Comparison of ENCODE assay signal across 8 cellular contexts in the genomic region with DNA sequence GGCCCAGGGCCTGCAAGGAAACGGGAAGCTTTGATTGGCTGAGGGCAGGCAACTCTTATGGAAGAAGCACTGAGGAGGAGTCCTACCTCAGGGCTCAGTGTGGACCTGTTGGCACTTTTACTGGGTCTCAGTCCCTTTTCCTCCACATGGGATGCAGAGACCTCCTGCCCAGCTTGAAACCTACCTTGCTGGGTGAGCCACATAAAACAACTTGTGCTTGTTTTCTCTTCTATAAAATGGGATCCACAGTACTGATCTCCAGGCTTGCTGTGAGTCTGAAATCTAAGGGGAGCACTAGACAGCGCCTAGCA. TPM values are rescaled to one million over a fixed set of nuclear protein-coding genes. Genes with fewer than 3 reads are reported as not detected.
DNase-seq lines count a peak whose midpoint lies in the region; ATAC-seq and TF ChIP-seq lines count a peak whose summit lies in the region.

No MANE protein-coding gene starts in this region.

- no peaks in the 10 kb centered on the region for H3K9me3 Mint-ChIP-seq in activated naive CD4-positive, alpha-beta T cell treated with anti-CD3 and anti-CD28 coated beads, Interleukin-2, amount 50 U/mL, for 72 hours

- TF ChIP-seq CTCF in left ventricle myocardium inferior (IDR thresholded peaks at IDR 0.05; ENCODE audit: borderline replicate concordance) = no peak
- TF ChIP-seq CTCF in uterus (IDR thresholded peaks at IDR 0.05) = no peak

- H3K4me3 ChIP-seq in left ventricle myocardium inferior (peak overlapping the region; percentile 72), uterus (no peak overlapping the region)

- DNase-seq in left ventricle myocardium inferior (no peak), left cardiac atrium (no peak), uterus (no peak), COR-L47 (lab: John Stamatoyannopoulos, UW) (no peak), AG08396 (ENCODE audit: low spot score) (no peak), epidermal melanocyte (ENCODE audit: insufficient read length, low spot score) (no peak)
- DNase-seq in activated naive CD4-positive, alpha-beta T cell treated with anti-CD3 and anti-CD28 coated beads, Interleukin-2, amount 50 U/mL, for 72 hours (ENCODE audit: low spot score in 2 of 2) = no peak

- intact Hi-C loops in left ventricle myocardium inferior (cut with micrococcal nuclease) = no loop called here
- intact Hi-C loops in left cardiac atrium (cut with DNase I) = loop anchor here in 1 of 2 donors (10.0 kb wide), 1 partner anchor 50 kb away; no protein-coding TSS in a partner anchor
- intact Hi-C loops in uterus (cut with DNase I; ENCODE audit: low total_unique reads) = no loop called here

- peaks cover 33% of the 10 kb centered on the region for H3K4me1 ChIP-seq in left ventricle myocardium inferior
- H3K4me1 ChIP-seq in uterus = peaks cover 0 to 3% of the 10 kb centered on the region in 2 donors

- TF ChIP-seq POLR2A in uterus (IDR thresholded peaks at IDR 0.05) = no peak

- no peak for ATAC-seq in left cardiac atrium
- no peak for ATAC-seq in activated naive CD4-positive, alpha-beta T cell treated with anti-CD3 and anti-CD28 coated beads, Interleukin-2, amount 50 U/mL, for 72 hours

- H3K9me3 ChIP-seq in left ventricle myocardium inferior (replicated peaks) (no peaks in the 10 kb centered on the region), uterus (no peaks in the 10 kb centered on the region)

- H3K27me3 ChIP-seq in left ventricle myocardium inferior (ENCODE audit: low read depth) (no peaks in the 10 kb centered on the region), layer of hippocampus (ENCODE audit: control insufficient read depth, insufficient read depth, low read length) (no peaks in the 10 kb centered on the region), uterus (no peaks in the 10 kb centered on the region)

- H3K27ac Mint-ChIP-seq in activated naive CD4-positive, alpha-beta T cell treated with anti-CD3 and anti-CD28 coated beads, Interleukin-2, amount 50 U/mL, for 72 hours = peak overlapping the region; percentile 94 to 99

- H3K27ac ChIP-seq in left ventricle myocardium inferior (replicated peaks) (peak overlapping the region; percentile 77), layer of hippocampus (ENCODE audit: low read depth, low read length) (peak overlapping the region; percentile 54), uterus (peak overlapping the region; percentile 66 to 82)

- H3K36me3 ChIP-seq in left ventricle myocardium inferior = no peaks in the 10 kb centered on the region
- H3K36me3 ChIP-seq in uterus = no peaks in the 10 kb centered on the region

- peaks cover 10 to 11% of the 10 kb centered on the region in 2 donors for H3K36me3 Mint-ChIP-seq in activated naive CD4-positive, alpha-beta T cell treated with anti-CD3 and anti-CD28 coated beads, Interleukin-2, amount 50 U/mL, for 72 hours

RNA-seq across cellular contexts. Expression of a gene that starts 4.0 kb away (rescaled TPM):
- total RNA-seq in left ventricle myocardium inferior (168 TPM), left cardiac atrium (100 to 1,000 TPM; 158 to 191 TPM), uterus (100 to 1,000 TPM in 3 of 4 donors, 10 to 100 TPM in 1; 79.9 to 481 (median 197) TPM)
- total RNA-seq in activated naive CD4-positive, alpha-beta T cell treated with anti-CD3 and anti-CD28 coated beads, Interleukin-2, amount 50 U/mL, for 72 hours = 100 to 1,000 TPM; 499 to 548 TPM

RNA-seq across cellular contexts. Expression of a gene that starts 17.3 kb away (rescaled TPM):
- total RNA-seq in left ventricle myocardium inferior (6.3 TPM), left cardiac atrium (10 to 100 TPM in 1 of 2 donors, 1 to 10 TPM in 1; 6.2 to 11.2 TPM), uterus (10 to 100 TPM in 1 of 4 donors, 1 to 10 TPM in 3; 2.4 to 19.5 (median 4.5) TPM)
- 10 to 100 TPM; 10.7 to 14.0 TPM for total RNA-seq in activated naive CD4-positive, alpha-beta T cell treated with anti-CD3 and anti-CD28 coated beads, Interleukin-2, amount 50 U/mL, for 72 hours

RNA-seq across cellular contexts. Expression of a gene that starts 28.3 kb away (rescaled TPM):
- total RNA-seq in left ventricle myocardium inferior = 32.7 TPM
- 10 to 100 TPM; 12.8 to 20.3 TPM for total RNA-seq in left cardiac atrium
- 10 to 100 TPM; 22.2 to 27.3 TPM for total RNA-seq in activated naive CD4-positive, alpha-beta T cell treated with anti-CD3 and anti-CD28 coated beads, Interleukin-2, amount 50 U/mL, for 72 hours
- 10 to 100 TPM; 21.4 to 44.8 (median 41.1) TPM for total RNA-seq in uterus

RNA-seq across cellular contexts. Expression of a gene that starts 39.0 kb away (rescaled TPM):
- total RNA-seq in left ventricle myocardium inferior = 6.3 TPM
- total RNA-seq in left cardiac atrium = 10 to 100 TPM in 1 of 2 donors, 1 to 10 TPM in 1; 8.3 to 13.8 TPM
- 10 to 100 TPM; 56.2 to 59.9 TPM for total RNA-seq in activated naive CD4-positive, alpha-beta T cell treated with anti-CD3 and anti-CD28 coated beads, Interleukin-2, amount 50 U/mL, for 72 hours
- total RNA-seq in uterus = 10 to 100 TPM in 1 of 4 donors, 1 to 10 TPM in 2, under 1 TPM in 1; 0.59 to 11.7 (median 6.5) TPM
